Comparison of ENCODE assay signal across 21 cellular contexts in the genomic region with DNA sequence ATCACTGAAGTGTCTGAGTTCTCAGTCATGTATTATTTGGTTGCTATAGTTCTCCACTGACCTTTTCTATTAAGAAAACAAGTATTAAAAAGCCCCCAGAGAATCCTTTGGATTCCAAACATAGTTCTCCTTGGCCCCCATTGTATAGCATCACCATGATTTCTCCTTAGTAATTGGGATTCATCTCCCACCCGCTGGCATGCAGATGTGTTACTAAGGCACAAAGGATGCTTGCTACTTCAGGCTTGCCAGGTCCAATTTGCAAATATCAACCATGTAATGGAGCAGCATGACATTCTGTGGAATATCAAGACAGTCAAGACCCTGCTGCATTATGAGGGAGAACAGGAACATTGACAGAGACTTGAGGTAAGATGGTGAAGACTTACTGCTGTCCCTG.
"Had no signal": no experiment of that assay in that cellular context is flagged by ENCODE, and none has a peak within 500 bp of the region (broad histone marks: within the 10 kb centered on the region; RNA-seq: fewer than 3 reads in every experiment).

No MANE protein-coding gene starts in this region.

- H3K4me3 ChIP-seq: coronary artery, heart left ventricle, mucosa of descending colon, thoracic aorta had no signal

- H3K27me3 ChIP-seq: heart left ventricle had no signal

- H3K9me3 Mint-ChIP-seq: activated naive CD4-positive, alpha-beta T cell treated with anti-CD3 and anti-CD28 coated beads for 36 hours; activated T-helper 2 cell treated with anti-CD3 and anti-CD28 coated beads, Interferon-gamma antibody, Interleukin-2, Interleukin-4, amounts not matched to agents 10 μg/mL and 5 μg/mL and 100 μg/mL, durations not matched to agents 14 hours and 24 hours and 36 hours; memory B cell; nephron progenitor cell; type B pancreatic cell had no signal

- H3K27ac Mint-ChIP-seq: activated B cell treated with CpG ODN at 0.5 μM for 24 hours; activated naive CD4-positive, alpha-beta T cell treated with anti-CD3 and anti-CD28 coated beads for 36 hours; activated T-helper 2 cell treated with anti-CD3 and anti-CD28 coated beads, Interferon-gamma antibody, Interleukin-2, Interleukin-4, amounts not matched to agents 10 μg/mL and 5 μg/mL and 100 μg/mL, durations not matched to agents 14 hours and 24 hours and 36 hours; memory B cell; nephron progenitor cell; type B pancreatic cell had no signal

- H3K4me1 Mint-ChIP-seq: activated B cell treated with CpG ODN at 0.5 μM for 24 hours, memory B cell, nephron progenitor cell had no signal

- H3K4me1 ChIP-seq: heart left ventricle had no signal

- H3K36me3 Mint-ChIP-seq: memory B cell, type B pancreatic cell had no signal

- H3K27ac ChIP-seq: coronary artery, epithelial cell of prostate, heart left ventricle, thoracic aorta had no signal

- H3K36me3 ChIP-seq: heart left ventricle, thoracic aorta had no signal

- H3K9me3 ChIP-seq: mucosa of descending colon, thoracic aorta had no signal

- H3K27me3 Mint-ChIP-seq: activated B cell treated with CpG ODN at 0.5 μM for 24 hours, memory B cell, type B pancreatic cell had no signal

- H3K4me3 Mint-ChIP-seq: activated B cell treated with CpG ODN at 0.5 μM for 24 hours; activated naive CD4-positive, alpha-beta T cell treated with anti-CD3 and anti-CD28 coated beads for 36 hours; activated T-cell treated with anti-CD3 and anti-CD28 coated beads, Interleukin-2, amount 50 U/mL, for 4 hours; memory B cell; nephron progenitor cell; type B pancreatic cell had no signal

- DNase-seq: activated B cell treated with CpG ODN at 0.5 μM for 24 hours; activated CD4-positive, alpha-beta T cell treated with anti-CD3 and anti-CD28 coated beads for 4 hours; activated CD4-positive, alpha-beta T cell treated with anti-CD3 and anti-CD28 coated beads, Interleukin-2, amount 50 U/mL, for 48 hours; activated CD8-positive, alpha-beta memory T cell treated with anti-CD3 and anti-CD28 coated beads, Interleukin-2, amount 50 U/mL, for 48 hours; activated naive CD4-positive, alpha-beta T cell treated with anti-CD3 and anti-CD28 coated beads for 36 hours; activated T-cell treated with anti-CD3 and anti-CD28 coated beads, Interleukin-2, amount 50 U/mL, for 4 hours; cerebellar nuclear complex; heart left ventricle; left colon; mucosa of descending colon; nephron progenitor cell; occipital lobe; stimulated activated CD4-positive, alpha-beta T cell treated with anti-CD3 and anti-CD28 coated beads, Interleukin-4, amount 100 ng/mL, for 1 hour; stimulated activated naive CD4-positive, alpha-beta T cell; T-helper 9 cell had no signal
